In genomic region chr4:98794565-98795205, GRCh38 we compare ENCODE assay signal across 1 cellular context.
A peak's percentile ranks its signal among the peaks of the same experiment; 100 is the strongest.
TF ChIP-seq lines count a peak whose summit lies in the region.

No MANE protein-coding gene starts in this region.

TF ChIP-seq in K562, 482 proteins besides CTCF, POLR2A, EP300 and RAD21 (continued from another document and continues in another):
- TF ChIP-seq MEF2D (tag; conservative IDR thresholded peaks at IDR 0.05; ENCODE audit: low read depth) = no peak
- TF ChIP-seq CCAR2 (IDR thresholded peaks at IDR 0.05; ENCODE audit: low read depth, low read length) = no peak
- TF ChIP-seq ZNF785 (CRISPR knock-in tag; IDR thresholded peaks at IDR 0.05) = no peak
- TF ChIP-seq, protein P1, sequence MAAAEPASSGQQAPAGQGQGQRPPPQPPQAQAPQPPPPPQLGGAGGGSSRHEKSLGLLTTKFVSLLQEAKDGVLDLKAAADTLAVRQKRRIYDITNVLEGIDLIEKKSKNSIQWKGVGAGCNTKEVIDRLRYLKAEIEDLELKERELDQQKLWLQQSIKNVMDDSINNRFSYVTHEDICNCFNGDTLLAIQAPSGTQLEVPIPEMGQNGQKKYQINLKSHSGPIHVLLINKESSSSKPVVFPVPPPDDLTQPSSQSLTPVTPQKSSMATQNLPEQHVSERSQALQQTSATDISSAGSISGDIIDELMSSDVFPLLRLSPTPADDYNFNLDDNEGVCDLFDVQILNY (CRISPR knock-in tag; IDR thresholded peaks at IDR 0.05) = no peak
- peak; percentile 72; the same call in 1 of the 2 replicates for TF ChIP-seq SMARCA4 (IDR thresholded peaks at IDR 0.05)
- no peak for TF ChIP-seq SRSF1 (IDR thresholded peaks at IDR 0.05; ENCODE audit: low read depth, low read length)
- TF ChIP-seq, protein P2, sequence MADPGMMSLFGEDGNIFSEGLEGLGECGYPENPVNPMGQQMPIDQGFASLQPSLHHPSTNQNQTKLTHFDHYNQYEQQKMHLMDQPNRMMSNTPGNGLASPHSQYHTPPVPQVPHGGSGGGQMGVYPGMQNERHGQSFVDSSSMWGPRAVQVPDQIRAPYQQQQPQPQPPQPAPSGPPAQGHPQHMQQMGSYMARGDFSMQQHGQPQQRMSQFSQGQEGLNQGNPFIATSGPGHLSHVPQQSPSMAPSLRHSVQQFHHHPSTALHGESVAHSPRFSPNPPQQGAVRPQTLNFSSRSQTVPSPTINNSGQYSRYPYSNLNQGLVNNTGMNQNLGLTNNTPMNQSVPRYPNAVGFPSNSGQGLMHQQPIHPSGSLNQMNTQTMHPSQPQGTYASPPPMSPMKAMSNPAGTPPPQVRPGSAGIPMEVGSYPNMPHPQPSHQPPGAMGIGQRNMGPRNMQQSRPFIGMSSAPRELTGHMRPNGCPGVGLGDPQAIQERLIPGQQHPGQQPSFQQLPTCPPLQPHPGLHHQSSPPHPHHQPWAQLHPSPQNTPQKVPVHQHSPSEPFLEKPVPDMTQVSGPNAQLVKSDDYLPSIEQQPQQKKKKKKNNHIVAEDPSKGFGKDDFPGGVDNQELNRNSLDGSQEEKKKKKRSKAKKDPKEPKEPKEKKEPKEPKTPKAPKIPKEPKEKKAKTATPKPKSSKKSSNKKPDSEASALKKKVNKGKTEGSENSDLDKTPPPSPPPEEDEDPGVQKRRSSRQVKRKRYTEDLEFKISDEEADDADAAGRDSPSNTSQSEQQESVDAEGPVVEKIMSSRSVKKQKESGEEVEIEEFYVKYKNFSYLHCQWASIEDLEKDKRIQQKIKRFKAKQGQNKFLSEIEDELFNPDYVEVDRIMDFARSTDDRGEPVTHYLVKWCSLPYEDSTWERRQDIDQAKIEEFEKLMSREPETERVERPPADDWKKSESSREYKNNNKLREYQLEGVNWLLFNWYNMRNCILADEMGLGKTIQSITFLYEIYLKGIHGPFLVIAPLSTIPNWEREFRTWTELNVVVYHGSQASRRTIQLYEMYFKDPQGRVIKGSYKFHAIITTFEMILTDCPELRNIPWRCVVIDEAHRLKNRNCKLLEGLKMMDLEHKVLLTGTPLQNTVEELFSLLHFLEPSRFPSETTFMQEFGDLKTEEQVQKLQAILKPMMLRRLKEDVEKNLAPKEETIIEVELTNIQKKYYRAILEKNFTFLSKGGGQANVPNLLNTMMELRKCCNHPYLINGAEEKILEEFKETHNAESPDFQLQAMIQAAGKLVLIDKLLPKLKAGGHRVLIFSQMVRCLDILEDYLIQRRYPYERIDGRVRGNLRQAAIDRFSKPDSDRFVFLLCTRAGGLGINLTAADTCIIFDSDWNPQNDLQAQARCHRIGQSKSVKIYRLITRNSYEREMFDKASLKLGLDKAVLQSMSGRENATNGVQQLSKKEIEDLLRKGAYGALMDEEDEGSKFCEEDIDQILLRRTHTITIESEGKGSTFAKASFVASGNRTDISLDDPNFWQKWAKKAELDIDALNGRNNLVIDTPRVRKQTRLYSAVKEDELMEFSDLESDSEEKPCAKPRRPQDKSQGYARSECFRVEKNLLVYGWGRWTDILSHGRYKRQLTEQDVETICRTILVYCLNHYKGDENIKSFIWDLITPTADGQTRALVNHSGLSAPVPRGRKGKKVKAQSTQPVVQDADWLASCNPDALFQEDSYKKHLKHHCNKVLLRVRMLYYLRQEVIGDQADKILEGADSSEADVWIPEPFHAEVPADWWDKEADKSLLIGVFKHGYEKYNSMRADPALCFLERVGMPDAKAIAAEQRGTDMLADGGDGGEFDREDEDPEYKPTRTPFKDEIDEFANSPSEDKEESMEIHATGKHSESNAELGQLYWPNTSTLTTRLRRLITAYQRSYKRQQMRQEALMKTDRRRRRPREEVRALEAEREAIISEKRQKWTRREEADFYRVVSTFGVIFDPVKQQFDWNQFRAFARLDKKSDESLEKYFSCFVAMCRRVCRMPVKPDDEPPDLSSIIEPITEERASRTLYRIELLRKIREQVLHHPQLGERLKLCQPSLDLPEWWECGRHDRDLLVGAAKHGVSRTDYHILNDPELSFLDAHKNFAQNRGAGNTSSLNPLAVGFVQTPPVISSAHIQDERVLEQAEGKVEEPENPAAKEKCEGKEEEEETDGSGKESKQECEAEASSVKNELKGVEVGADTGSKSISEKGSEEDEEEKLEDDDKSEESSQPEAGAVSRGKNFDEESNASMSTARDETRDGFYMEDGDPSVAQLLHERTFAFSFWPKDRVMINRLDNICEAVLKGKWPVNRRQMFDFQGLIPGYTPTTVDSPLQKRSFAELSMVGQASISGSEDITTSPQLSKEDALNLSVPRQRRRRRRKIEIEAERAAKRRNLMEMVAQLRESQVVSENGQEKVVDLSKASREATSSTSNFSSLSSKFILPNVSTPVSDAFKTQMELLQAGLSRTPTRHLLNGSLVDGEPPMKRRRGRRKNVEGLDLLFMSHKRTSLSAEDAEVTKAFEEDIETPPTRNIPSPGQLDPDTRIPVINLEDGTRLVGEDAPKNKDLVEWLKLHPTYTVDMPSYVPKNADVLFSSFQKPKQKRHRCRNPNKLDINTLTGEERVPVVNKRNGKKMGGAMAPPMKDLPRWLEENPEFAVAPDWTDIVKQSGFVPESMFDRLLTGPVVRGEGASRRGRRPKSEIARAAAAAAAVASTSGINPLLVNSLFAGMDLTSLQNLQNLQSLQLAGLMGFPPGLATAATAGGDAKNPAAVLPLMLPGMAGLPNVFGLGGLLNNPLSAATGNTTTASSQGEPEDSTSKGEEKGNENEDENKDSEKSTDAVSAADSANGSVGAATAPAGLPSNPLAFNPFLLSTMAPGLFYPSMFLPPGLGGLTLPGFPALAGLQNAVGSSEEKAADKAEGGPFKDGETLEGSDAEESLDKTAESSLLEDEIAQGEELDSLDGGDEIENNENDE (IDR thresholded peaks at IDR 0.05; ENCODE audit: low read depth, low read length) = no peak
- no peak for TF ChIP-seq PYGO2 (tag; IDR thresholded peaks at IDR 0.05)
- TF ChIP-seq, protein P3, sequence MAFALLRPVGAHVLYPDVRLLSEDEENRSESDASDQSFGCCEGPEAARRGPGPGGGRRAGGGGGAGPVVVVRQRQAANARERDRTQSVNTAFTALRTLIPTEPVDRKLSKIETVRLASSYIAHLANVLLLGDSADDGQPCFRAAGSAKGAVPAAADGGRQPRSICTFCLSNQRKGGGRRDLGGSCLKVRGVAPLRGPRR (CRISPR knock-in tag; IDR thresholded peaks at IDR 0.05) = no peak
- no peak for TF ChIP-seq STAT5A (IDR thresholded peaks at IDR 0.05; ENCODE audit: borderline replicate concordance, low read length)
- TF ChIP-seq CHD4 (IDR thresholded peaks at IDR 0.05; ENCODE audit: insufficient read depth, insufficient replicate concordance, low read depth, low read length, poor library complexity, severe bottlenecking) = no peak
- TF ChIP-seq MIER1 (IDR thresholded peaks at IDR 0.05; ENCODE audit: low read depth) = no peak
- no peak for TF ChIP-seq CHAMP1 (IDR thresholded peaks at IDR 0.05)
- TF ChIP-seq EP400 (IDR thresholded peaks at IDR 0.05) = no peak
- no peak for TF ChIP-seq POLR2AphosphoS2 (IDR thresholded peaks at IDR 0.05; ENCODE audit: low read length)
- no peak for TF ChIP-seq ZBTB49 (CRISPR knock-in tag; IDR thresholded peaks at IDR 0.05; ENCODE audit: borderline replicate concordance)
- no peak for TF ChIP-seq PTTG1 (tag; IDR thresholded peaks at IDR 0.05; ENCODE audit: low read depth)
- TF ChIP-seq ZNF197 (CRISPR knock-in tag; IDR thresholded peaks at IDR 0.05; ENCODE audit: low read depth) = no peak
- no peak for TF ChIP-seq CBFB (CRISPR knock-in tag; IDR thresholded peaks at IDR 0.05)
- TF ChIP-seq HDAC8 (tag; IDR thresholded peaks at IDR 0.05) = no peak
- no peak for TF ChIP-seq TBL1XR1 (IDR thresholded peaks at IDR 0.05; ENCODE audit: low read length in 2 of 2)
- TF ChIP-seq ZNF695 (CRISPR knock-in tag; IDR thresholded peaks at IDR 0.05) = no peak
- TF ChIP-seq, protein P4, sequence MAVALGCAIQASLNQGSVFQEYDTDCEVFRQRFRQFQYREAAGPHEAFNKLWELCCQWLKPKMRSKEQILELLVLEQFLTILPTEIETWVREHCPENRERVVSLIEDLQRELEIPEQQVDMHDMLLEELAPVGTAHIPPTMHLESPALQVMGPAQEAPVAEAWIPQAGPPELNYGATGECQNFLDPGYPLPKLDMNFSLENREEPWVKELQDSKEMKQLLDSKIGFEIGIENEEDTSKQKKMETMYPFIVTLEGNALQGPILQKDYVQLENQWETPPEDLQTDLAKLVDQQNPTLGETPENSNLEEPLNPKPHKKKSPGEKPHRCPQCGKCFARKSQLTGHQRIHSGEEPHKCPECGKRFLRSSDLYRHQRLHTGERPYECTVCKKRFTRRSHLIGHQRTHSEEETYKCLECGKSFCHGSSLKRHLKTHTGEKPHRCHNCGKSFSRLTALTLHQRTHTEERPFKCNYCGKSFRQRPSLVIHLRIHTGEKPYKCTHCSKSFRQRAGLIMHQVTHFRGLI (CRISPR knock-in tag; IDR thresholded peaks at IDR 0.05) = no peak
- TF ChIP-seq, protein P5, sequence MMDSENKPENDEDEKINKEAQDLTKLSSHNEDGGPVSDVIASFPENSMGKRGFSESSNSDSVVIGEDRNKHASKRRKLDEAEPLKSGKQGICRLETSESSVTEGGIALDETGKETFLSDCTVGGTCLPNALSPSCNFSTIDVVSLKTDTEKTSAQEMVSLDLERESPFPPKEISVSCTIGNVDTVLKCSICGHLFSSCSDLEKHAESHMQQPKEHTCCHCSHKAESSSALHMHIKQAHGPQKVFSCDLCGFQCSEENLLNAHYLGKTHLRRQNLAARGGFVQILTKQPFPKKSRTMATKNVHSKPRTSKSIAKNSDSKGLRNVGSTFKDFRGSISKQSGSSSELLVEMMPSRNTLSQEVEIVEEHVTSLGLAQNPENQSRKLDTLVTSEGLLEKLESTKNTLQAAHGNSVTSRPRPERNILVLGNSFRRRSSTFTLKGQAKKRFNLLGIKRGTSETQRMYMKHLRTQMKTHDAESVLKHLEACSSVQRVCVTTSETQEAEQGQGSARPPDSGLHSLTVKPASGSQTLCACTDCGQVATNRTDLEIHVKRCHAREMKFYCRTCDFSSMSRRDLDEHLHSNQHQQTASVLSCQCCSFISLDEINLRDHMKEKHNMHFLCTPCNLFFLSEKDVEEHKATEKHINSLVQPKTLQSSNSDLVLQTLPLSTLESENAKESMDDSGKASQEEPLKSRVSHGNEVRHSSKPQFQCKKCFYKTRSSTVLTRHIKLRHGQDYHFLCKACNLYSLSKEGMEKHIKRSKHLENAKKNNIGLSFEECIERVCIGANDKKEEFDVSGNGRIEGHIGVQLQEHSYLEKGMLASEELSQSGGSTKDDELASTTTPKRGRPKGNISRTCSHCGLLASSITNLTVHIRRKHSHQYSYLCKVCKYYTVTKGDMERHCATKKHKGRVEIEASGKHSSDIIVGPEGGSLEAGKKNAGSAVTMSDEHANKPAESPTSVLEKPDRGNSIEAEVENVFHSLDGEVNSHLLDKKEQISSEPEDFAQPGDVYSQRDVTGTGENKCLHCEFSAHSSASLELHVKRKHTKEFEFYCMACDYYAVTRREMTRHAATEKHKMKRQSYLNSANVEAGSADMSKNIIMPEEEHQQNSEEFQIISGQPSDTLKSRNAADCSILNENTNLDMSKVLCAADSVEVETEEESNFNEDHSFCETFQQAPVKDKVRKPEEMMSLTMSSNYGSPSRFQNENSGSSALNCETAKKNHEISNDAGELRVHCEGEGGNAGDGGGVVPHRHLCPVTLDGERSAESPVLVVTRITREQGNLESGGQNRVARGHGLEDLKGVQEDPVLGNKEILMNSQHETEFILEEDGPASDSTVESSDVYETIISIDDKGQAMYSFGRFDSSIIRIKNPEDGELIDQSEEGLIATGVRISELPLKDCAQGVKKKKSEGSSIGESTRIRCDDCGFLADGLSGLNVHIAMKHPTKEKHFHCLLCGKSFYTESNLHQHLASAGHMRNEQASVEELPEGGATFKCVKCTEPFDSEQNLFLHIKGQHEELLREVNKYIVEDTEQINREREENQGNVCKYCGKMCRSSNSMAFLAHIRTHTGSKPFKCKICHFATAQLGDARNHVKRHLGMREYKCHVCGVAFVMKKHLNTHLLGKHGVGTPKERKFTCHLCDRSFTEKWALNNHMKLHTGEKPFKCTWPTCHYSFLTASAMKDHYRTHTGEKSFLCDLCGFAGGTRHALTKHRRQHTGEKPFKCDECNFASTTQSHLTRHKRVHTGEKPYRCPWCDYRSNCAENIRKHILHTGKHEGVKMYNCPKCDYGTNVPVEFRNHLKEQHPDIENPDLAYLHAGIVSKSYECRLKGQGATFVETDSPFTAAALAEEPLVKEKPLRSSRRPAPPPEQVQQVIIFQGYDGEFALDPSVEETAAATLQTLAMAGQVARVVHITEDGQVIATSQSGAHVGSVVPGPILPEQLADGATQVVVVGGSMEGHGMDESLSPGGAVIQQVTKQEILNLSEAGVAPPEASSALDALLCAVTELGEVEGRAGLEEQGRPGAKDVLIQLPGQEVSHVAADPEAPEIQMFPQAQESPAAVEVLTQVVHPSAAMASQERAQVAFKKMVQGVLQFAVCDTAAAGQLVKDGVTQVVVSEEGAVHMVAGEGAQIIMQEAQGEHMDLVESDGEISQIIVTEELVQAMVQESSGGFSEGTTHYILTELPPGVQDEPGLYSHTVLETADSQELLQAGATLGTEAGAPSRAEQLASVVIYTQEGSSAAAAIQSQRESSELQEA (IDR thresholded peaks at IDR 0.05; ENCODE audit: low read depth) = no peak
- no peak for TF ChIP-seq IRF2 (CRISPR knock-in tag; IDR thresholded peaks at IDR 0.05)
- TF ChIP-seq XRCC5 (IDR thresholded peaks at IDR 0.05; ENCODE audit: low read depth, low read length) = no peak
- TF ChIP-seq TCFL5 (CRISPR knock-in tag; conservative IDR thresholded peaks at IDR 0.05) = no peak
- TF ChIP-seq ZZZ3 (IDR thresholded peaks at IDR 0.05) = no peak
